8 cellular contexts compared by ENCODE assay signal in the genomic region with DNA sequence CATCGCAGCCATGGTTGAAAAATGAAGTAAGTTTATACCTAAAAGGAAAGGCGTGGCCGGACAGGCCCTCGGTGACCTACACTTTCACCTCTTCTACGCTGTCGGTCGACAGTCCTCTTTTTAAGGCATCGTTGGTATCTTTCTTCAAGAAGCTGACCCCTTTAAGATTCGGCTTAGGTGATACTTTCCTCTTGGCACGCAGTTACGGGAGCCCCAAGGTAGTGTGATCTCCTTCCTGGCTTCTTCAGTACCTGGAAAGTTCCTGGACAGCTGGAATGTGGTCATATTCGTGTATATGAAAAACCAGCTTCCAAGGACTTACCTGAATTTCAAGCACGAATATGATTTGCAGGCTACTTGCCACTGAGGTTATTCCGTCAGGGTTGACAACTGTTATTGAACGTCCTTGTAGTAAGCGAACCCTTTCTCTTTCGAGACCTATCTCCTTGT. TPM values are rescaled to one million over a fixed set of nuclear protein-coding genes. Genes with fewer than 3 reads are reported as not detected.
DNase-seq lines count a peak whose midpoint lies in the region; ATAC-seq and TF ChIP-seq lines count a peak whose summit lies in the region.

No MANE protein-coding gene starts in this region.

- POLR2A ChIA-PET in AG04450 (lab: Yijun Ruan, JAX): no interaction called here
- POLR2A ChIA-PET in naive thymus-derived CD4-positive, alpha-beta T cell (lab: Charles Lee): interaction anchor here (0.9 to 8.9 kb wide), 21 partner anchors 8 to 1057 kb away, joined by 3 to 143 read pairs (median 5); no protein-coding TSS in a partner anchor

- peaks cover 41% of the 10 kb centered on the region for H3K79me2 ChIP-seq in mammary epithelial cell (ENCODE audit: insufficient read depth, low read length)

- H3K9ac ChIP-seq in HUES6 (ENCODE audit: low read length): peak overlapping the region; percentile 68
- H3K9ac ChIP-seq in mammary epithelial cell (ENCODE audit: insufficient read depth, low read length): no peak overlapping the region

- H3K4me3 Mint-ChIP-seq in naive thymus-derived CD4-positive, alpha-beta T cell: peak overlapping the region; percentile 78 to 95 (median 90)

- BruUV-seq in mammary epithelial cell (replicated peaks; lab: Mats Ljungman, UMichigan): no TSS peak

- H3K27me3 ChIP-seq in AG04450 (ENCODE audit: control insufficient read depth, insufficient read depth, low read length): peaks cover 2% of the 10 kb centered on the region
- no peaks in the 10 kb centered on the region for H3K27me3 ChIP-seq in HUES6 (ENCODE audit: control insufficient read depth, insufficient read depth, low read length)
- no peaks in the 10 kb centered on the region for H3K27me3 ChIP-seq in mammary epithelial cell (ENCODE audit: insufficient read depth, low read length)
- no peaks in the 10 kb centered on the region for H3K27me3 ChIP-seq in naive thymus-derived CD4-positive, alpha-beta T cell (ENCODE audit: control insufficient read depth in 2 of 2, insufficient read depth in 2 of 2, low read length in 2 of 2)

- H3K4me1 ChIP-seq in HUES6 (ENCODE audit: control insufficient read depth, insufficient read depth, low read length): peaks cover 37% of the 10 kb centered on the region
- peaks cover 18% of the 10 kb centered on the region for H3K4me1 ChIP-seq in mammary epithelial cell (ENCODE audit: insufficient read depth, low read length)
- peaks cover 14 to 64% of the 10 kb centered on the region in 2 donors for H3K4me1 ChIP-seq in naive thymus-derived CD4-positive, alpha-beta T cell (ENCODE audit: control insufficient read depth in 2 of 2, insufficient read depth in 2 of 2, low read length in 2 of 2)

- CTCF ChIA-PET in AG04450 (lab: Charles Lee) (interaction anchor here (1.2 to 2.1 kb wide), 3 partner anchors 13 to 41 kb away, joined by 3 to 12 read pairs (median 3); no protein-coding TSS in a partner anchor), mammary epithelial cell (lab: Charles Lee; ENCODE audit: low non-redundant PET) (no interaction called here)
- CTCF ChIA-PET in naive thymus-derived CD4-positive, alpha-beta T cell (lab: Charles Lee): interaction anchor here (0.6 to 2.3 kb wide), 9 partner anchors 10 to 56 kb away, joined by 3 to 9 read pairs (median 5); no protein-coding TSS in a partner anchor

- H3K36me3 Mint-ChIP-seq in naive thymus-derived CD4-positive, alpha-beta T cell: peaks cover 0 to 8% (median 0%) of the 10 kb centered on the region in 5 donors

- H3K36me3 ChIP-seq in HUES6 (ENCODE audit: control insufficient read depth, insufficient read depth, low read length) (no peaks in the 10 kb centered on the region), mammary epithelial cell (ENCODE audit: insufficient read depth, low read length) (no peaks in the 10 kb centered on the region)
- no peaks in the 10 kb centered on the region for H3K36me3 ChIP-seq in naive thymus-derived CD4-positive, alpha-beta T cell (ENCODE audit: control insufficient read depth in 2 of 3, insufficient read depth in 3 of 3, low read length in 3 of 3)

- peak overlapping the region; percentile 89 for H2AFZ ChIP-seq in mammary epithelial cell (ENCODE audit: low read depth, low read length)

- H3K27me3 Mint-ChIP-seq in naive thymus-derived CD4-positive, alpha-beta T cell: peaks cover 0 to 4% (median 0%) of the 10 kb centered on the region in 5 donors

- H3K27ac ChIP-seq in AG04450 (ENCODE audit: low read depth, low read length): peak overlapping the region; percentile 76
- no peak overlapping the region for H3K27ac ChIP-seq in HUES6 (ENCODE audit: low read depth, low read length)
- peak overlapping the region; percentile 54 for H3K27ac ChIP-seq in mammary epithelial cell (ENCODE audit: insufficient read depth, low read depth, low read length)
- H3K27ac ChIP-seq in naive thymus-derived CD4-positive, alpha-beta T cell (ENCODE audit: low read depth, low read length): peak overlapping the region; percentile 83

- TF ChIP-seq CTCF in AG04450 (IDR thresholded peaks at IDR 0.05; ENCODE audit: low read depth, low read length) (no peak), mammary epithelial cell (conservative IDR thresholded peaks at IDR 0.05 in 1 of 2, IDR thresholded peaks at IDR 0.05 in 1 of 2; ENCODE audit: extremely low read depth in 1 of 2, insufficient read depth in 1 of 2, low read depth in 1 of 2, low read length in 2 of 2) (no peak)

- H3K4me2 ChIP-seq in mammary epithelial cell (ENCODE audit: insufficient read depth, low read depth, low read length): peak overlapping the region; percentile 92

- H3K9me3 ChIP-seq in AG04450 (ENCODE audit: control insufficient read depth, insufficient read depth, low read length): no peaks in the 10 kb centered on the region
- H3K9me3 ChIP-seq in HUES6 (ENCODE audit: control insufficient read depth, insufficient read depth, low read depth, low read length): no peaks in the 10 kb centered on the region
- H3K9me3 ChIP-seq in mammary epithelial cell (replicated peaks; ENCODE audit: insufficient read depth, low read length): no peaks in the 10 kb centered on the region
- no peaks in the 10 kb centered on the region for H3K9me3 ChIP-seq in naive thymus-derived CD4-positive, alpha-beta T cell (ENCODE audit: control insufficient read depth in 2 of 3, low read length in 3 of 3)

- DNase-seq in AG04450 (ENCODE audit: low read depth, low spot score) (no peak), mammary epithelial cell (no peak), GDM1 (lab: John Stamatoyannopoulos, UW) (no peak), NCI-H748 treated with DMSO at 0.1 percent for 48 hours (lab: John Stamatoyannopoulos, UW) (no peak)
- peak in 1 of 9 donors; percentile 14 for DNase-seq in naive thymus-derived CD4-positive, alpha-beta T cell
- DNase-seq in stimulated activated CD8-positive, alpha-beta memory T cell treated with anti-CD3 and anti-CD28 coated beads, Interleukin-4, amount 100 ng/mL, for 48 hours: no peak

- dilution Hi-C loops in mammary epithelial cell (cut with HindIII; ENCODE audit: low sequenced_read_pairs): no loop called here

- WGBS in mammary epithelial cell (ENCODE audit: low coverage, missing lambda C conversion rate): 90% methylated on average over 17 of the region's 17 CpGs

- peak overlapping the region; percentile 59 for H3K4me3 ChIP-seq in AG04450 (ENCODE audit: low read depth, low read length)
- H3K4me3 ChIP-seq in HUES6 (ENCODE audit: low read depth, low read length): peak overlapping the region; percentile 79
- peak overlapping the region in 1 of 3 experiments; percentile 59 for H3K4me3 ChIP-seq in mammary epithelial cell (replicated peaks in 1 of 3; ENCODE audit: insufficient read depth in 1 of 3, low read depth in 2 of 3, low read length in 3 of 3)
- peak overlapping the region; percentile 70 for H3K4me3 ChIP-seq in naive thymus-derived CD4-positive, alpha-beta T cell (ENCODE audit: low read length)

- peaks cover 51 to 87% (median 77%) of the 10 kb centered on the region in 7 donors for H3K4me1 Mint-ChIP-seq in naive thymus-derived CD4-positive, alpha-beta T cell

- ATAC-seq in naive thymus-derived CD4-positive, alpha-beta T cell: no peak
- no peak for ATAC-seq in GM18520 (IDR thresholded peaks at IDR 0.05; ENCODE audit: unreplicated experiment)

- peaks cover 0 to 2% (median 0%) of the 10 kb centered on the region in 11 donors for H3K9me3 Mint-ChIP-seq in naive thymus-derived CD4-positive, alpha-beta T cell

- intact Hi-C loops in mammary epithelial cell (cut with micrococcal nuclease): loop anchor here (1.0 kb wide), 1 partner anchor 56 kb away; no protein-coding TSS in a partner anchor
- intact Hi-C loops in naive thymus-derived CD4-positive, alpha-beta T cell (cut with micrococcal nuclease): loop anchor here (1.0 to 5.0 kb wide), 19 partner anchors 13 to 1779 kb away; a partner anchor contains a TSS

- in situ Hi-C loops in mammary epithelial cell (cut with MboI; ENCODE audit: low sequenced_read_pairs in 2 of 2): no loop called here

- H4K20me1 ChIP-seq in mammary epithelial cell (ENCODE audit: insufficient read depth, low read length): no peaks in the 10 kb centered on the region

- H3K27ac Mint-ChIP-seq in naive thymus-derived CD4-positive, alpha-beta T cell: peak overlapping the region; percentile 84 to 99 (median 96)

RNA-seq across cellular contexts. Expression of a gene that starts 0.9 kb away (rescaled TPM):
- 66.4 and 84.7 TPM in 2 replicates for polyA plus RNA-seq in AG04450 (2011; rRNA removed)
- 21.7 and 41.0 TPM in 2 replicates for polyA minus RNA-seq in AG04450 (2011; rRNA and poly(A)+ RNA removed)
- total RNA-seq in mammary epithelial cell: 100 to 1,000 TPM in 1 of 2 donors, 10 to 100 TPM in 1; 74.3 to 124 TPM
- 131 TPM for polyA plus RNA-seq in mammary epithelial cell
- 278 TPM for polyA minus RNA-seq in mammary epithelial cell
- total RNA-seq in naive thymus-derived CD4-positive, alpha-beta T cell: 10 to 100 TPM; 37.5 to 54.0 (median 46.6) TPM
- 100 to 1,000 TPM in 1 of 2 donors, 10 to 100 TPM in 1; 80.6 to 106 TPM for polyA plus RNA-seq in naive thymus-derived CD4-positive, alpha-beta T cell
